13 cellular contexts compared by ENCODE assay signal in genomic region chr4:3747582-3747906, GRCh38. TPM values are rescaled to one million over a fixed set of nuclear protein-coding genes. Genes with fewer than 3 reads are reported as not detected.
DNase-seq lines count a peak whose midpoint lies in the region; TF ChIP-seq lines count a peak whose summit lies in the region.
"Had no signal": no experiment of that assay in that cellular context is flagged by ENCODE, and none has a peak within 500 bp of the region (broad histone marks: within the 10 kb centered on the region; RNA-seq: fewer than 3 reads in every experiment).

No MANE protein-coding gene starts in this region.

- H3K4me3 ChIP-seq in GM06990 (replicated peaks; ENCODE audit: low read depth, low read length), result no peak overlapping the region
- no peak overlapping the region for H3K4me3 ChIP-seq in kidney epithelial cell (ENCODE audit: low read depth, low read length)
- H3K4me3 ChIP-seq: SK-N-MC, upper lobe of left lung had no signal

- peaks cover 3% of the 10 kb centered on the region; the same call in 1 of the 2 replicates for H3K27me3 ChIP-seq in GM06990 (replicated peaks; ENCODE audit: control insufficient read depth, insufficient read depth, low read length)
- H3K27me3 ChIP-seq in kidney epithelial cell (ENCODE audit: control insufficient read depth, insufficient read depth, low read length), result peaks cover 19% of the 10 kb centered on the region

- TF ChIP-seq CTCF in GM06990 (IDR thresholded peaks at IDR 0.05; ENCODE audit: insufficient read depth, low read length, poor library complexity, severe bottlenecking), result peak; percentile 36
- TF ChIP-seq CTCF in kidney epithelial cell (IDR thresholded peaks at IDR 0.05; ENCODE audit: insufficient read depth, low read length, poor library complexity, severe bottlenecking), result peak; percentile 8

- DNase-seq in AG08396 (ENCODE audit: low spot score), result peak; percentile 47
- no peak for DNase-seq in GM06990 (ENCODE audit: extremely low read depth, insufficient read length)
- DNase-seq in activated T-cell treated with anti-CD3 and anti-CD28 coated beads, Interleukin-2, amount 50 U/mL, for 48 hours, result peak; percentile 39 to 47
- no peak for DNase-seq in kidney epithelial cell (ENCODE audit: low read depth)
- DNase-seq in GM19238 (ENCODE audit: insufficient read length, low spot score), result no peak
- DNase-seq in NCI-H2029 treated with DMSO at 0.1 percent for 48 hours (lab: John Stamatoyannopoulos, UW), result no peak
- DNase-seq in NCI-H1694 treated with DMSO at 0.1 percent for 48 hours (lab: John Stamatoyannopoulos, UW), result no peak
- DNase-seq in central memory CD4-positive, alpha-beta T cell, result no peak
- DNase-seq: activated effector memory CD4-positive, alpha-beta T cell treated with Interleukin-2 at 50 U/mL for 16 hours; midbrain; NCI-H2081 had no signal

- no peaks in the 10 kb centered on the region for H3K36me3 ChIP-seq in GM06990 (ENCODE audit: control insufficient read depth, insufficient read depth, low read length)
- no peaks in the 10 kb centered on the region for H3K36me3 ChIP-seq in kidney epithelial cell (ENCODE audit: control insufficient read depth, insufficient read depth, low read length)
- H3K36me3 ChIP-seq: upper lobe of left lung had no signal

RNA-seq across cellular contexts. Expression of gene ADRA2C, which starts 18.6 kb away (rescaled TPM):
- total RNA-seq in kidney epithelial cell, result 1.0 and 2.8 TPM in 2 replicates

Comparison
In these comparisons a context has a peak if more than half of its experiments do, and no peak if none do; other contexts are left out.
1. DNase-seq: peak in AG08396 (single experiment) and activated T-cell treated with anti-CD3 and anti-CD28 coated beads, Interleukin-2, amount 50 U/mL, for 48 hours (2 of 2); none in GM06990 (single experiment), kidney epithelial cell (single experiment), GM19238 (single experiment), NCI-H2029 treated with DMSO at 0.1 percent for 48 hours (single experiment), NCI-H1694 treated with DMSO at 0.1 percent for 48 hours (single experiment) and central memory CD4-positive, alpha-beta T cell (single experiment).